ENCODE assay signal across 9 cellular contexts in the genomic region with DNA sequence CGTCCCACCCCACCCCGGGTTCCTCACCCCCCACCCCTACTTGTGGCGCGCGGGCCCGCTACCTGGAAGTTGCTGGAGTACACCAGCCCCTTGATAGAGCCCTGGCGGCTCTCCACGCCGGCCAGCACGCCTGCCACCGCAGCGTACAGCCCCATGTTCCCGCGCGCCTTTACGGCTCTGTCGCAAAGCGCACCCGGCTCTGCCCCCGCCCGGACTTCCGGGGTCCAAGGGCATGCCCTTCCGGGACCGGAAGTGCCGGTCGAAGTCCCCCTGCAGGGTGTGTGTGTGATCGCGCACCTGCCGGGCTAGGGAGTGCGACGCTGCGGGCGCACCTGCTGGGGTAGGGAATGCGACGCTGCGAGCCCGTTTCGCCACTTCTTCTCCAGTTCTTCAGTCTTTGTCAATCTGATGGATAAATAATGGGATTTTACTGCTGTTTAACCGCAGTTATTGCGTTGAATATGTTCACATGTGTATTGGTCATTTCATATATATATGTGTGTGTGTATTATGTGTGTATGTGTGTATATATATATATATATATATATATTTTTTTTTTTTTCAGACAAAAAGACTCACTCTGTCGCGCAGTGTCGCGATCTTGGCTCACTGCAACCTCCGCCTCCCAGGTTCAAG. TPM values are rescaled to one million over a fixed set of nuclear protein-coding genes. Genes with fewer than 3 reads are reported as not detected.
DNase-seq lines count a peak whose midpoint lies in the region; ATAC-seq and TF ChIP-seq lines count a peak whose summit lies in the region.
"Not testable (repeated sequence)": the region's sequence is repeated elsewhere in the genome, so short reads cannot be mapped to it uniquely, and the experiment has no call there.
"Had no signal": no experiment of that assay in that cellular context is flagged by ENCODE, and none has a peak within 500 bp of the region (broad histone marks: within the 10 kb centered on the region; RNA-seq: fewer than 3 reads in every experiment).

No MANE protein-coding gene starts in this region.

- not testable (repeated sequence) for DNase-seq in PC-3, foreskin fibroblast, uterus

- not testable (repeated sequence) for H3K36me3 ChIP-seq in PC-3 (ENCODE audit: low read depth, low read length); neural cell (ENCODE audit: insufficient read depth, low read length); uterus

- CTCF ChIA-PET in PC-3 (lab: Charles Lee) = not testable (repeated sequence)

- not testable (repeated sequence) for H3K27ac Mint-ChIP-seq in activated naive CD8-positive, alpha-beta T cell

- TF ChIP-seq EP300 in neural cell (conservative IDR thresholded peaks at IDR 0.05; ENCODE audit: poor library complexity, severe bottlenecking) = not testable (repeated sequence)

- H3K9me2 ChIP-seq in PC-3 (replicated peaks; ENCODE audit: low read length); neural cell (ENCODE audit: insufficient read depth, low read length): not testable (repeated sequence)

- not testable (repeated sequence) for H3F3A ChIP-seq in PC-3 (ENCODE audit: low read length, unreplicated experiment); neural cell (ENCODE audit: insufficient read depth, low read length, poor library complexity, severe bottlenecking)

- H3K9me3 Mint-ChIP-seq in activated naive CD8-positive, alpha-beta T cell (ENCODE audit: low read depth) = not testable (repeated sequence)

- H3K36me3 Mint-ChIP-seq in activated naive CD8-positive, alpha-beta T cell = not testable (repeated sequence)

- ATAC-seq in GM18519 (IDR thresholded peaks at IDR 0.05; ENCODE audit: low FRiP score, unreplicated experiment) (peak; percentile 83), GM21576 (IDR thresholded peaks at IDR 0.05; ENCODE audit: unreplicated experiment) (peak; percentile 86), HG03095 (IDR thresholded peaks at IDR 0.05; ENCODE audit: unreplicated experiment) (peak; percentile 92), PC-3 (peak; percentile 82)

- intact Hi-C loops in PC-3 (cut with micrococcal nuclease); uterus (cut with DNase I; ENCODE audit: low total_unique reads): not testable (repeated sequence)

- H3K9me3 ChIP-seq in PC-3 (ENCODE audit: low read length); neural cell (ENCODE audit: low read length); uterus: not testable (repeated sequence)

- not testable (repeated sequence) for H3K4me2 ChIP-seq in PC-3 (ENCODE audit: low read length); neural cell (ENCODE audit: low read length)

- TF ChIP-seq POLR2A in uterus (IDR thresholded peaks at IDR 0.05) = not testable (repeated sequence)

- H3K4me1 ChIP-seq in PC-3 (ENCODE audit: insufficient read depth, low read length); uterus: not testable (repeated sequence)

- POLR2A ChIA-PET in PC-3 (lab: Charles Lee; ENCODE audit: unreplicated experiment) = not testable (repeated sequence)

- not testable (repeated sequence) for TF ChIP-seq RAD21 in neural cell (conservative IDR thresholded peaks at IDR 0.05)

- H2AFZ ChIP-seq in PC-3 (ENCODE audit: low read length); neural cell (ENCODE audit: low read depth, low read length): not testable (repeated sequence)

- not testable (repeated sequence) for H3K27me3 ChIP-seq in PC-3 (ENCODE audit: low read length); neural cell (ENCODE audit: insufficient read depth, low read depth, low read length); uterus

- H3K27me3 Mint-ChIP-seq in activated naive CD8-positive, alpha-beta T cell = not testable (repeated sequence)

- not testable (repeated sequence) for H3K4me3 ChIP-seq in PC-3 (ENCODE audit: low read length)
- H3K4me3 ChIP-seq in foreskin fibroblast (ENCODE audit: low read depth in 1 of 2, low read length in 2 of 2) (peak overlapping the region; percentile 19 to 40), neural cell (ENCODE audit: low read length) (peak overlapping the region; percentile 42), uterus (peak overlapping the region; percentile 25 to 43)

- not testable (repeated sequence) for H3K9ac ChIP-seq in PC-3 (ENCODE audit: low read length); neural cell (ENCODE audit: low read length)

- not testable (repeated sequence) for TF ChIP-seq CTCF in PC-3 (conservative IDR thresholded peaks at IDR 0.05; ENCODE audit: low read depth, low read length); foreskin fibroblast (IDR thresholded peaks at IDR 0.05; ENCODE audit: low read depth, low read length); uterus (IDR thresholded peaks at IDR 0.05)
- TF ChIP-seq CTCF in neural cell (IDR thresholded peaks at IDR 0.05; ENCODE audit: poor library complexity, severe bottlenecking) = peak; percentile 13

- BruUV-seq in PC-3 (replicated peaks; lab: Mats Ljungman, UMichigan) = not testable (repeated sequence)

- not testable (repeated sequence) for H4K20me1 ChIP-seq in PC-3 (ENCODE audit: low read length); neural cell (ENCODE audit: insufficient read depth)

- H3K4me3 Mint-ChIP-seq in activated naive CD8-positive, alpha-beta T cell = peak overlapping the region; percentile 82

- H3K27ac ChIP-seq in PC-3 (ENCODE audit: low read length); neural cell (ENCODE audit: low read length); uterus: not testable (repeated sequence)

- H3K4me1 Mint-ChIP-seq in activated naive CD8-positive, alpha-beta T cell (ENCODE audit: low read depth) = not testable (repeated sequence)

- H3K79me2 ChIP-seq in PC-3 (ENCODE audit: low read length); neural cell (replicated peaks; ENCODE audit: insufficient read depth, low read length): not testable (repeated sequence)

RNA-seq across cellular contexts. Expression of a gene that starts 14.6 kb away (rescaled TPM):
- 0.23 TPM in 1 of 2 replicates, not detected in the other for total RNA-seq in PC-3 (2014; rRNA removed)
- 1.7 and 2.1 TPM in 2 replicates for polyA plus RNA-seq in neural cell
- polyA minus RNA-seq in neural cell = 0.69 and 1.9 TPM in 2 replicates
- 1 to 10 TPM in 2 of 4 donors, not detected in 2; 1.7 to 2.9 TPM for total RNA-seq in uterus
- total RNA-seq: SJSA1 had no signal

RNA-seq across cellular contexts. Expression of a gene that starts 29.8 kb away (rescaled TPM):
- 13.1 and 21.8 TPM in 2 replicates for total RNA-seq in PC-3 (2014; rRNA removed)
- polyA plus RNA-seq in neural cell = 5.3 and 5.9 TPM in 2 replicates
- 12.9 and 16.1 TPM in 2 replicates for polyA minus RNA-seq in neural cell
- 10 to 100 TPM in 2 of 4 donors, 1 to 10 TPM in 2; 5.3 to 42.9 (median 10.3) TPM for total RNA-seq in uterus
